8 cellular contexts compared by ENCODE assay signal in genomic region chr2:69643602-69644505, GRCh38. TPM values are rescaled to one million over a fixed set of nuclear protein-coding genes. Genes with fewer than 3 reads are reported as not detected.
DNase-seq lines count a peak whose midpoint lies in the region; ATAC-seq and TF ChIP-seq lines count a peak whose summit lies in the region.

AAK1 (minus strand) TSS chr2:69643739; CDS start chr2:69643040, 699 bp downstream.

- no peaks in the 10 kb centered on the region for H3K9me3 Mint-ChIP-seq in CD4-positive, alpha-beta memory T cell
- no peaks in the 10 kb centered on the region for H3K9me3 Mint-ChIP-seq in effector memory CD8-positive, alpha-beta T cell
- no peaks in the 10 kb centered on the region for H3K9me3 Mint-ChIP-seq in memory B cell

- no peaks in the 10 kb centered on the region for H3K27me3 ChIP-seq in CD4-positive, alpha-beta memory T cell (ENCODE audit: insufficient read depth, low read length)

- TF ChIP-seq CTCF in GM20000 (IDR thresholded peaks at IDR 0.05; ENCODE audit: extremely low read depth, missing control alignments), result no peak

- POLR2A ChIA-PET in CD4-positive, alpha-beta memory T cell (lab: Charles Lee; ENCODE audit: partially characterized antibody), result interaction anchor here (0.7 to 9.5 kb wide), 48 partner anchors 9 to 922 kb away, joined by 3 to 217 read pairs (median 7); partner anchors contain the start of genes ANXA4, C2orf42, GMCL1 and NFU1

- H3K4me3 Mint-ChIP-seq in CD4-positive, alpha-beta memory T cell, result peak within 1 kb of the TSS; percentile 92 to 99 (median 98)
- H3K4me3 Mint-ChIP-seq in effector memory CD8-positive, alpha-beta T cell, result peak within 1 kb of the TSS; percentile 88 to 92
- H3K4me3 Mint-ChIP-seq in memory B cell, result peak within 1 kb of the TSS; percentile 94

- peaks cover 24 to 48% of the 10 kb centered on the region in 2 donors for H3K36me3 Mint-ChIP-seq in CD4-positive, alpha-beta memory T cell
- H3K36me3 Mint-ChIP-seq in effector memory CD8-positive, alpha-beta T cell (ENCODE audit: insufficient read depth), result peaks cover 35% of the 10 kb centered on the region
- no peaks in the 10 kb centered on the region for H3K36me3 Mint-ChIP-seq in memory B cell

- peak within 1 kb of the TSS; percentile 80 for H3K27ac ChIP-seq in CD4-positive, alpha-beta memory T cell (ENCODE audit: low read depth, low read length)

- peak within 1 kb of the TSS; percentile 91 to 95 for H3K4me3 ChIP-seq in CD4-positive, alpha-beta memory T cell (ENCODE audit: low read length in 2 of 2)

- H3K27ac Mint-ChIP-seq in CD4-positive, alpha-beta memory T cell, result peak within 1 kb of the TSS; percentile 95 to 99 (median 97)
- H3K27ac Mint-ChIP-seq in effector memory CD8-positive, alpha-beta T cell, result peak within 1 kb of the TSS; percentile 96 to 98
- peak within 1 kb of the TSS; percentile 62 for H3K27ac Mint-ChIP-seq in memory B cell

- peaks cover 68% of the 10 kb centered on the region for H3K4me1 ChIP-seq in CD4-positive, alpha-beta memory T cell (ENCODE audit: insufficient read depth, low read length)

- peak; percentile 51 for ATAC-seq in effector memory CD8-positive, alpha-beta T cell (replicated peaks)
- ATAC-seq in memory B cell (ENCODE audit: low read depth), result peak; percentile 54

- peak; percentile 82 to 90 (median 85) for DNase-seq in CD4-positive, alpha-beta memory T cell
- peak; percentile 93 for DNase-seq in GM20000 (ENCODE audit: low spot score)
- peak; percentile 91 for DNase-seq in HT1080 (ENCODE audit: low read depth)
- peak; percentile 92 for DNase-seq in NOMO-1 treated with DMSO at 0.1 percent for 48 hours (lab: John Stamatoyannopoulos, UW; ENCODE audit: unreplicated experiment)
- peak; percentile 57 to 60 for DNase-seq in activated CD8-positive, alpha-beta memory T cell treated with anti-CD3 and anti-CD28 coated beads for 4 hours (ENCODE audit: low read depth in 2 of 2)
- peak; percentile 74 to 78 (median 75) for DNase-seq in effector memory CD8-positive, alpha-beta T cell
- DNase-seq in memory B cell (ENCODE audit: low spot score in 2 of 2), result peak; percentile 46 to 79
- peak; percentile 60 for DNase-seq in stimulated activated CD8-positive, alpha-beta memory T cell treated with anti-CD3 and anti-CD28 coated beads, Interleukin-12 subunit alpha, Interleukin-12 subunit beta, amount 100 ng/mL, for 1 hour (ENCODE audit: low read depth)

- CTCF ChIA-PET in CD4-positive, alpha-beta memory T cell (lab: Charles Lee; ENCODE audit: partially characterized antibody), result interaction anchor here (0.9 to 7.3 kb wide), 18 partner anchors 15 to 83 kb away, joined by 3 to 95 read pairs (median 4); no protein-coding TSS in a partner anchor

- intact Hi-C loops in CD4-positive, alpha-beta memory T cell (cut with micrococcal nuclease), result loop anchor here (1.0 to 10.0 kb wide), 7 partner anchors 15 to 259 kb away; partner anchors contain the start of genes GFPT1, GMCL1 and NFU1

- H3K4me1 Mint-ChIP-seq in CD4-positive, alpha-beta memory T cell, result peaks cover 51 to 71% (median 60%) of the 10 kb centered on the region in 4 donors
- peaks cover 64 to 68% of the 10 kb centered on the region in 2 donors for H3K4me1 Mint-ChIP-seq in effector memory CD8-positive, alpha-beta T cell (ENCODE audit: low read depth in 2 of 2)
- peaks cover 14% of the 10 kb centered on the region for H3K4me1 Mint-ChIP-seq in memory B cell

- H3K36me3 ChIP-seq in CD4-positive, alpha-beta memory T cell (ENCODE audit: insufficient read depth, low read length), result no peaks in the 10 kb centered on the region

- no peaks in the 10 kb centered on the region for H3K9me3 ChIP-seq in CD4-positive, alpha-beta memory T cell (ENCODE audit: control insufficient read depth in 1 of 2, low read length in 2 of 2)

- no peaks in the 10 kb centered on the region for H3K27me3 Mint-ChIP-seq in CD4-positive, alpha-beta memory T cell
- no peaks in the 10 kb centered on the region for H3K27me3 Mint-ChIP-seq in effector memory CD8-positive, alpha-beta T cell
- H3K27me3 Mint-ChIP-seq in memory B cell, result peaks cover 33% of the 10 kb centered on the region

RNA-seq across cellular contexts. Expression of gene AAK1, which starts in this region (rescaled TPM):
- 100 to 1,000 TPM; 220 to 225 TPM for total RNA-seq in CD4-positive, alpha-beta memory T cell
- 100 to 1,000 TPM in 1 of 2 donors, 10 to 100 TPM in 1; 27.6 to 129 TPM for polyA plus RNA-seq in CD4-positive, alpha-beta memory T cell
- total RNA-seq in HT1080 (2014; rRNA removed; shearing (Covaris generic)), result 19.7 and 37.4 TPM in 2 replicates
- polyA plus RNA-seq in HT1080 (2015; cell fraction: cytosol; rRNA removed), result 18.7 and 24.1 TPM in 2 replicates
- 27.6 and 27.8 TPM in 2 replicates for polyA plus RNA-seq in HT1080 (2015; cell fraction: nucleus; rRNA removed)

Comparison
In these comparisons a context has a peak if more than half of its experiments do, and no peak if none do; other contexts are left out.
1. Peak in every context shown above with its lines: DNase-seq, ATAC-seq, H3K4me3 ChIP-seq and H3K27ac ChIP-seq.